7 cellular contexts compared by ENCODE assay signal in the genomic region with DNA sequence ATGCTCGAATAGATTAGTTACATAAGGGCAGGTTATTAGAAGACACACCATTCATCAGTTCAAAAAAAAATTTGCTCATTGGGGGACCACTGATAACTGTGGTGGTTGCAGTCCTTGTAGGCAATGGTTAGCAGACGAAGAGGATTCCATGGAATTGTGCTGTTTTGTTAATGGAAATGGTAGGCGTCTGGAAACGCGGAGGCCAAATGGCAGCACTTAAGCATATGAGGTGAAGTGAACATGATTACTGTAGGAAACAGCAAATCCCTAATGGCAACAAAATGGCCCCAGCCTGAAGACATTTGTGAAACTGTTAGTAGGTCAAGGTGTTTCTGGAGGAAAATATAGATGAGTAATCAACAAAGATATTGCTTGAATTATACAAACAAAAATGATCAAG.
"Had no signal": no experiment of that assay in that cellular context is flagged by ENCODE, and none has a peak within 500 bp of the region (broad histone marks: within the 10 kb centered on the region; RNA-seq: fewer than 3 reads in every experiment).

No MANE protein-coding gene starts in this region.

- H3K4me1 ChIP-seq: HAP-1 had no signal

- FAIRE-seq: HepG2 had no signal

- H3K27ac Mint-ChIP-seq: GM23338, HFFc6, IgD-negative memory B cell had no signal

- H3K9me3 Mint-ChIP-seq: GM23338 had no signal

- H3K4me3 ChIP-seq: GM23338, HAP-1 had no signal

- H3K36me3 Mint-ChIP-seq: IgD-negative memory B cell had no signal

- H3K4me2 ChIP-seq: GM23338 had no signal

- H3K27me3 Mint-ChIP-seq: IgD-negative memory B cell had no signal

- H3K36me3 ChIP-seq: HAP-1 had no signal

- H3K9me3 ChIP-seq: HAP-1 had no signal

- H3K4me3 Mint-ChIP-seq: GM23338, HFFc6, IgD-negative memory B cell had no signal

- H3K4me1 Mint-ChIP-seq: GM23338, IgD-negative memory B cell had no signal

- DNase-seq: H7, HFFc6 had no signal

- H3K27ac ChIP-seq: HL-60 had no signal
